ENCODE assay signal across 8 cellular contexts in the genomic region with DNA sequence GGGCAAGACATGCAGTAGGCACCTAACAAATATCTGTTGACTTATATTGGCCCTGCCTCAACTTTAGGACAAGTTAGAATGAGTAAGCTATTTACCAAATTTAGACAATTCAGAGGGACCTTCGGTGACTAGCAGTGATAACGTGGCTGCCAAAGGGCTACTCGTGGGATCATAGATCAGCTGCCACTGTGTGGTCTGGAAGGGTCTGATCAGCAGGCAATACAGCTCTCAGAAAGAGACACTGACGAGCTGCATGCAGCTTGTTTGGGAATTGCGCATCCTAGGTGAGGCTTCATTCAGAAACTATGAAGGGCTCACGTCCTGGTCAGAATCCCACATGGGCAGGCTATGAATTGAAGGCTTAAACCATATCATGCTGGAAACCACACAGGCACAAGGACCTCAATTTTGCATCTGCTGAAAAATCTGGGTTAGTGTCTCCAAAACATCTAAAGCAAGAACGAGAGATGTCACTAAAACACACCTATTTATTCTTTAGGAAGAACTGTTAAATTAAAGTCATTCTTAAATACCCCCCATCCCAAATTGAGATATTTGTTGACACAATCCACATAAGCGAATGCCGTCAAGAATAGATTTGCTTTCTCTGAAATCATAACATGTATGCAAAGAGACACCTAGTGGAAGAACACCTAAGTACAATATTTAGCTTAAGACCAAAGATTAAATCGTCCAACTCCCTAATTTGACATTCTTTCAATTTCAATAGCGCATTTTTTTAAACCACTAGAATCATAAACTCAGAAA.
A peak's percentile ranks its signal among the peaks of the same experiment; 100 is the strongest.
DNase-seq lines count a peak whose midpoint lies in the region; ATAC-seq, FAIRE-seq and TF ChIP-seq lines count a peak whose summit lies in the region.

No MANE protein-coding gene starts in this region.

- no peaks in the 10 kb centered on the region for H3K36me3 Mint-ChIP-seq in naive B cell

- H3K36me3 ChIP-seq in PC-9 (ENCODE audit: low read depth), result no peaks in the 10 kb centered on the region

- no peak overlapping the region for H3K4me3 Mint-ChIP-seq in naive B cell

- DNase-seq in DMS53 (lab: John Stamatoyannopoulos, UW) (peak; percentile 69), HTR-8/SVneo (ENCODE audit: insufficient read length, low spot score) (peak; percentile 32), PC-9 (peak in 1 of 2 experiments; percentile 40), naive B cell (peak; percentile 7), iPS-NIHi11 (ENCODE audit: low spot score) (no peak)
- no peak for DNase-seq in stimulated activated CD4-positive, alpha-beta T cell treated with anti-CD3 and anti-CD28 coated beads, Interleukin-4, amount 100 ng/mL, for 24 hours

- peaks cover 0 to 6% (median 6%) of the 10 kb centered on the region in 3 donors for H3K4me1 Mint-ChIP-seq in naive B cell

- peaks cover 0 to 2% (median 0%) of the 10 kb centered on the region in 7 donors for H3K9me3 Mint-ChIP-seq in naive B cell

- H3K9me2 ChIP-seq in PC-9 (ENCODE audit: insufficient read depth), result no peaks in the 10 kb centered on the region

- H3K4me1 ChIP-seq in PC-9 (replicated peaks; ENCODE audit: insufficient read depth), result no peaks in the 10 kb centered on the region

- H3K9me3 ChIP-seq in PC-9 (ENCODE audit: insufficient read depth, low read depth), result no peaks in the 10 kb centered on the region

- no peak overlapping the region for H3K27ac Mint-ChIP-seq in naive B cell

- no peak overlapping the region for H3K27ac ChIP-seq in PC-9

- no peaks in the 10 kb centered on the region for H3K79me2 ChIP-seq in PC-9 (ENCODE audit: low read depth)

- intact Hi-C loops in PC-9 (cut with micrococcal nuclease; ENCODE audit: unreplicated experiment), result loop anchor here (5.0 kb wide), 1 partner anchor 120 kb away; no protein-coding TSS in a partner anchor

- FAIRE-seq in HTR-8/SVneo (lab: Jason Lieb, UNC), result no peak
- peak; percentile 94 for FAIRE-seq in colon (lab: Jason Lieb, UNC)

- TF ChIP-seq CTCF in PC-9 (conservative IDR thresholded peaks at IDR 0.05), result peak; percentile 68

- no peak overlapping the region for H2AFZ ChIP-seq in PC-9

- no peaks in the 10 kb centered on the region for H3F3A ChIP-seq in PC-9 (ENCODE audit: insufficient read depth, low read depth)

- CTCF ChIA-PET in PC-9 (lab: Charles Lee), result interaction anchor here (0.6 kb wide), 1 partner anchor 8 kb away, joined by 3 read pairs; no protein-coding TSS in a partner anchor

- no peaks in the 10 kb centered on the region for H3K27me3 ChIP-seq in PC-9 (ENCODE audit: insufficient read depth, low read depth)

- ATAC-seq in GM19397 (IDR thresholded peaks at IDR 0.05; ENCODE audit: unreplicated experiment) (peak; percentile 49), naive B cell (ENCODE audit: low read depth in 2 of 2) (no peak)

- POLR2A ChIA-PET in PC-9 (lab: Charles Lee; ENCODE audit: unreplicated experiment), result interaction anchor here (0.6 kb wide), 1 partner anchor 10 kb away, joined by 3 read pairs; no protein-coding TSS in a partner anchor

- no peak overlapping the region for H3K4me3 ChIP-seq in PC-9

- peak overlapping the region; percentile 43 for H3K4me2 ChIP-seq in PC-9

- no peaks in the 10 kb centered on the region for H4K20me1 ChIP-seq in PC-9 (ENCODE audit: insufficient read depth)

- no TSS peak for BruUV-seq in PC-9 (replicated peaks; lab: Mats Ljungman, UMichigan)

- peaks cover 0 to 9% (median 0%) of the 10 kb centered on the region in 3 donors for H3K27me3 Mint-ChIP-seq in naive B cell

Comparison
In these comparisons a context has a peak if more than half of its experiments do, and no peak if none do; other contexts are left out.
1. DNase-seq: peak in DMS53 (single experiment), HTR-8/SVneo (single experiment) and naive B cell (single experiment); none in iPS-NIHi11 (single experiment) and stimulated activated CD4-positive, alpha-beta T cell treated with anti-CD3 and anti-CD28 coated beads, Interleukin-4, amount 100 ng/mL, for 24 hours (single experiment).